In genomic region chr16:88366704-88367047, GRCh38 we compare ENCODE assay signal across 1 cellular context.
A peak's percentile ranks its signal among the peaks of the same experiment; 100 is the strongest.
TF ChIP-seq lines count a peak whose summit lies in the region.

No MANE protein-coding gene starts in this region.

TF ChIP-seq in K562, 482 proteins besides CTCF, POLR2A, EP300 and RAD21 (continued from another document):
- 0 out of 4 replicates have a peak, but pooled peaks of 1 of the 2 experiments have one; percentile 0 for TF ChIP-seq MLLT1 (IDR thresholded peaks at IDR 0.05)
- TF ChIP-seq OTX1 (CRISPR knock-in tag; IDR thresholded peaks at IDR 0.05) = no peak
